8 cellular contexts compared by ENCODE assay signal in the genomic region with DNA sequence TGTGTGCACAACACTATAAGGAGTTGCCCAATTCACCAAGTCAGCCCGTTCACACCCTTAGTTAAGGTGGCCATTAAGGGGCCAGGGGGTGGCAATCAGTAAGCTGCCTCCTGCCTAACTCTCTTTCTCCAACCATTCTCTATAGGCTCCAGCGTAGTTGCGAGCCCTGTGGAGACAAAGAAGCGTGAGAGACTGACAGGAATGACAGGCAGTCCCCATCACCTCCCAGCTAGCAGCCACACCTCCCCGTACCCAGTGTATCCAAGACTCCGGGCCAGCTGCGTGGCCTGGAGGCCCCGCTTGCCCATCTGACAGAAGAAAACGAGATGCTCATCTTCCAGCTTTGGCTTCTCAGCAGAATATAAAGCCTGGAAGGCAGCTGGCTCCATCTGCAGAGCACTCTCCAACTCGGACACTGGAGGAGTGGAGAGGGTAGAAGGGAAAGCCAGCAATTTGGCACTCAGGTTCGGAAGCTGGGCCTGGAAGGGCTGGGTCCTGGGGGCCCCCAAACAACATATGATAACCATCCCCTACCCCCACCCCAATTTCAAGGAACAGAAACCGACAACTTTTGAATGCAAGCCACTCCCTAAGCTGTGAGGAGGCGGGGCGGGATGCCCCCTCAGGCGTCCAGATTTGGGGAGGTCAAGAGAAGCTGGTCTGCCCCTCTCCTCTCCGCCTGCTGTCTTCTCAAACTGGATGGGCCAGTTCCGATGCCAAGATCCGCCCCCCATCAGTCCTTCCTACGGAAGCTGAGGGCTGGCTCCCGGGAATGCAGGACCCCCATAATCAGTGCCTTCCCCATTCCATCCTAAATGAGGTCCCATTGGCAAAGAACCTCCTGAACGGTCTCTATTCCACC. TPM values are rescaled to one million over a fixed set of nuclear protein-coding genes. Genes with fewer than 3 reads are reported as not detected.
A peak's percentile ranks its signal among the peaks of the same experiment; 100 is the strongest.
DNase-seq lines count a peak whose midpoint lies in the region; ATAC-seq and TF ChIP-seq lines count a peak whose summit lies in the region.

No MANE protein-coding gene starts in this region.

- H3K27ac Mint-ChIP-seq in activated B cell treated with CpG ODN at 0.5 μM for 24 hours, result peak overlapping the region; percentile 95

- TF ChIP-seq CTCF in HCT116 (IDR thresholded peaks at IDR 0.05 in 2 of 3, conservative IDR thresholded peaks at IDR 0.05 in 1 of 3; ENCODE audit: borderline replicate concordance in 1 of 3, insufficient read depth in 1 of 3, low read depth in 2 of 3, low read length in 2 of 3), result no peak
- TF ChIP-seq CTCF in activated B cell treated with CpG ODN at 0.5 μM for 24 hours (IDR thresholded peaks at IDR 0.05), result no peak
- no peak for TF ChIP-seq CTCF in hepatocyte (IDR thresholded peaks at IDR 0.05; ENCODE audit: poor library complexity)

- H3K9me3 ChIP-seq in HCT116 (ENCODE audit: control insufficient read depth in 1 of 2, insufficient read depth in 1 of 2, low read depth in 1 of 2, low read length in 2 of 2), result no peaks in the 10 kb centered on the region
- H3K9me3 ChIP-seq in hepatocyte (ENCODE audit: low read depth), result no peaks in the 10 kb centered on the region

- peaks cover 35% of the 10 kb centered on the region for H3K79me2 ChIP-seq in HCT116 (ENCODE audit: insufficient read depth, low read length)
- H3K79me2 ChIP-seq in hepatocyte, result peaks cover 9% of the 10 kb centered on the region

- no peaks in the 10 kb centered on the region for H4K20me1 ChIP-seq in HCT116 (ENCODE audit: insufficient read depth)
- H4K20me1 ChIP-seq in hepatocyte (ENCODE audit: insufficient read depth, poor library complexity, severe bottlenecking), result no peaks in the 10 kb centered on the region

- H3K27ac ChIP-seq in HCT116 (ENCODE audit: low read depth, low read length) (peak overlapping the region; percentile 88), hepatocyte (peak overlapping the region; percentile 67), skin epidermis (peak overlapping the region; percentile 36 to 91 (median 78))

- H2AFZ ChIP-seq in HCT116 (ENCODE audit: low read depth, low read length, poor library complexity, severe bottlenecking), result no peak overlapping the region
- peak overlapping the region; percentile 67 for H2AFZ ChIP-seq in hepatocyte

- H3K4me1 Mint-ChIP-seq in activated B cell treated with CpG ODN at 0.5 μM for 24 hours, result peaks cover 47% of the 10 kb centered on the region

- no peak for TF ChIP-seq POLR2A in HCT116 (IDR thresholded peaks at IDR 0.05; ENCODE audit: borderline replicate concordance, extremely low read depth, insufficient read depth, insufficient read length)

- DNase-seq in HCT116 (ENCODE audit: low read depth, low spot score), result no peak
- DNase-seq in activated B cell treated with CpG ODN at 0.5 μM for 24 hours, result no peak
- no peak for DNase-seq in hepatocyte (ENCODE audit: low spot score)
- DNase-seq in NCI-H2107 treated with DMSO at 0.1 percent for 48 hours (lab: John Stamatoyannopoulos, UW; ENCODE audit: unreplicated experiment), result no peak
- DNase-seq in AG20443 (ENCODE audit: low spot score), result no peak

- no peak for TF ChIP-seq RAD21 in HCT116 (IDR thresholded peaks at IDR 0.05; ENCODE audit: low read depth)

- H3K9me2 ChIP-seq in HCT116 (ENCODE audit: insufficient read depth), result no peaks in the 10 kb centered on the region
- H3K9me2 ChIP-seq in hepatocyte (replicated peaks; ENCODE audit: insufficient read depth), result no peaks in the 10 kb centered on the region

- intact Hi-C loops in HCT116 (cut with micrococcal nuclease), result loop anchor here (2.0 kb wide), 1 partner anchor 41 kb away; no protein-coding TSS in a partner anchor
- intact Hi-C loops in activated B cell treated with CpG ODN at 0.5 μM for 24 hours (cut with micrococcal nuclease), result loop anchor here (1.0 kb wide), 2 partner anchors 8 to 41 kb away; no protein-coding TSS in a partner anchor

- ATAC-seq in HCT116, result peak; percentile 39
- ATAC-seq in activated B cell treated with CpG ODN at 0.5 μM for 24 hours (ENCODE audit: low read depth), result no peak
- ATAC-seq in HG02970 (IDR thresholded peaks at IDR 0.05; ENCODE audit: low FRiP score, unreplicated experiment), result no peak
- no peak for ATAC-seq in HG03108 (IDR thresholded peaks at IDR 0.05; ENCODE audit: unreplicated experiment)

- peaks cover 20 to 39% of the 10 kb centered on the region in 2 experiments for H3K4me1 ChIP-seq in HCT116 (ENCODE audit: control insufficient read depth in 1 of 2, insufficient read depth in 2 of 2, low read length in 2 of 2)
- peaks cover 5% of the 10 kb centered on the region for H3K4me1 ChIP-seq in hepatocyte (ENCODE audit: insufficient read depth)

- CTCF ChIA-PET in HCT116 (lab: Charles Lee) (interaction anchor here (0.9 to 1.1 kb wide), 2 partner anchors 17 to 268 kb away, joined by 4 to 5 read pairs; a partner anchor contains a TSS), activated B cell treated with CpG ODN at 0.5 μM for 24 hours (lab: Charles Lee) (interaction anchor here (1.4 to 1.7 kb wide), 3 partner anchors 32 to 86 kb away, joined by 3 to 13 read pairs (median 4); a partner anchor contains a TSS)

- H3K9me3 Mint-ChIP-seq in activated B cell treated with CpG ODN at 0.5 μM for 24 hours, result no peaks in the 10 kb centered on the region

- RAD21 ChIA-PET in HCT116 (lab: Charles Lee; ENCODE audit: low non-redundant PET in 1 of 2, low total read pairs in 2 of 2, uncharacterized antibody in 2 of 2, unreplicated experiment in 2 of 2), result interaction anchor here in 1 of 2 experiments (0.7 kb wide), 1 partner anchor 60 kb away, joined by 3 read pairs; no protein-coding TSS in a partner anchor

- peaks cover 10 to 29% of the 10 kb centered on the region in 2 experiments; a peak in 3 of 4 replicates for H3K36me3 ChIP-seq in HCT116 (ENCODE audit: control insufficient read depth in 1 of 2, insufficient read depth in 2 of 2, low read length in 2 of 2)
- H3K36me3 ChIP-seq in hepatocyte (replicated peaks; ENCODE audit: insufficient read depth, low read depth), result no peaks in the 10 kb centered on the region

- H3K4me3 Mint-ChIP-seq in activated B cell treated with CpG ODN at 0.5 μM for 24 hours, result peak overlapping the region; percentile 91

- POLR2A ChIA-PET in HCT116 (lab: Charles Lee), result interaction anchor here (0.8 to 2.3 kb wide), 5 partner anchors 8 to 47 kb away, joined by 3 to 24 read pairs (median 3); a partner anchor contains a TSS
- POLR2A ChIA-PET in activated B cell treated with CpG ODN at 0.5 μM for 24 hours (lab: Charles Lee), result interaction anchor here (0.5 to 5.3 kb wide), 15 partner anchors 9 to 528 kb away, joined by 3 to 41 read pairs (median 8); a partner anchor contains a TSS

- H3K27me3 Mint-ChIP-seq in activated B cell treated with CpG ODN at 0.5 μM for 24 hours, result no peaks in the 10 kb centered on the region

- H3K4me3 ChIP-seq in HCT116 (replicated peaks in 1 of 2; ENCODE audit: low read depth in 1 of 2, low read length in 2 of 2) (peak overlapping the region; percentile 76 to 88), hepatocyte (peak overlapping the region; percentile 28), skin epidermis (peak overlapping the region; percentile 44 to 71 (median 64))

- H3K36me3 Mint-ChIP-seq in activated B cell treated with CpG ODN at 0.5 μM for 24 hours (ENCODE audit: low read depth), result peaks cover 43% of the 10 kb centered on the region

- BruUV-seq in HCT116 (replicated peaks; lab: Mats Ljungman, UMichigan), result no TSS peak

- H3K9ac ChIP-seq in HCT116 (ENCODE audit: low read length), result peak overlapping the region; percentile 77

- H3K27me3 ChIP-seq in HCT116 (ENCODE audit: insufficient read depth, low read length) (no peaks in the 10 kb centered on the region), hepatocyte (no peaks in the 10 kb centered on the region)

- 54% methylated on average over 21 of the region's 21 CpGs for WGBS in hepatocyte (ENCODE audit: low lambda C conversion rate, missing lambda C conversion rate)

- H3K4me2 ChIP-seq in HCT116 (ENCODE audit: low read length) (peak overlapping the region; percentile 90), hepatocyte (peak overlapping the region; percentile 73)

TF ChIP-seq in HCT116, 20 proteins besides CTCF, POLR2A, EP300 and RAD21 (continues in another document):
- no peak for TF ChIP-seq CBX3 (IDR thresholded peaks at IDR 0.05; ENCODE audit: low read depth)
- no peak for TF ChIP-seq EZH2phosphoT487 (IDR thresholded peaks at IDR 0.05; ENCODE audit: borderline replicate concordance)
- TF ChIP-seq, protein P1, sequence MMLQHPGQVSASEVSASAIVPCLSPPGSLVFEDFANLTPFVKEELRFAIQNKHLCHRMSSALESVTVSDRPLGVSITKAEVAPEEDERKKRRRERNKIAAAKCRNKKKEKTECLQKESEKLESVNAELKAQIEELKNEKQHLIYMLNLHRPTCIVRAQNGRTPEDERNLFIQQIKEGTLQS (IDR thresholded peaks at IDR 0.05), result no peak
- TF ChIP-seq YY1 (IDR thresholded peaks at IDR 0.05; ENCODE audit: extremely low read depth, insufficient replicate concordance, low read depth, low read length), result no peak
- TF ChIP-seq ZFX (IDR thresholded peaks at IDR 0.05), result no peak
- TF ChIP-seq SP1 (IDR thresholded peaks at IDR 0.05; ENCODE audit: low read depth), result no peak
- TF ChIP-seq TCF7L2 (IDR thresholded peaks at IDR 0.05; ENCODE audit: borderline replicate concordance, extremely low read depth, insufficient read depth, insufficient read length), result no peak
- TF ChIP-seq JUND (IDR thresholded peaks at IDR 0.05), result no peak
- no peak for TF ChIP-seq EGR1 (IDR thresholded peaks at IDR 0.05; ENCODE audit: low read depth)
- TF ChIP-seq FOSL1 (IDR thresholded peaks at IDR 0.05; ENCODE audit: low read depth), result no peak

RNA-seq across cellular contexts. Expression of a gene that starts 0.9 kb away (rescaled TPM):
- total RNA-seq in HCT116 (2021; ENCODE audit: unreplicated experiment), result 116 TPM
- polyA plus RNA-seq in HCT116 (2012), result 157 and 191 TPM in 2 replicates
- total RNA-seq in activated B cell treated with CpG ODN at 0.5 μM for 24 hours, result 69.8 and 70.2 TPM in 2 replicates
- 30.8 and 36.3 TPM in 2 replicates for total RNA-seq in hepatocyte
- 101 and 102 TPM in 2 replicates for polyA plus RNA-seq in hepatocyte

RNA-seq across cellular contexts. Expression of a gene that starts 7.9 kb away (rescaled TPM):
- total RNA-seq in HCT116 (2021; ENCODE audit: unreplicated experiment) (48.0 TPM), activated B cell treated with CpG ODN at 0.5 μM for 24 hours (134 and 143 TPM in 2 replicates), hepatocyte (62.1 and 85.1 TPM in 2 replicates)
- polyA plus RNA-seq in HCT116 (2012), result 49.1 and 61.6 TPM in 2 replicates
- polyA plus RNA-seq in hepatocyte, result 11.9 and 23.2 TPM in 2 replicates

RNA-seq across cellular contexts. Expression of a gene that starts 16.9 kb away (rescaled TPM):
- total RNA-seq in HCT116 (2021; ENCODE audit: unreplicated experiment) (86.7 TPM), activated B cell treated with CpG ODN at 0.5 μM for 24 hours (11.1 and 11.6 TPM in 2 replicates), hepatocyte (140 and 180 TPM in 2 replicates)
- 127 and 147 TPM in 2 replicates for polyA plus RNA-seq in HCT116 (2012)
- polyA plus RNA-seq in hepatocyte, result 148 and 149 TPM in 2 replicates

RNA-seq across cellular contexts. Expression of a gene that starts 31.8 kb away (rescaled TPM):
- total RNA-seq in HCT116 (2021; ENCODE audit: unreplicated experiment) (0.39 TPM), activated B cell treated with CpG ODN at 0.5 μM for 24 hours (154 and 158 TPM in 2 replicates), hepatocyte (0.52 and 0.80 TPM in 2 replicates)
- polyA plus RNA-seq in HCT116 (2012), result 0.34 and 0.36 TPM in 2 replicates
- polyA plus RNA-seq in hepatocyte, result 1.4 and 1.7 TPM in 2 replicates

RNA-seq across cellular contexts. Expression of a gene that starts 51.5 kb away (rescaled TPM):
- total RNA-seq in HCT116 (2021; ENCODE audit: unreplicated experiment) (3.3 TPM), activated B cell treated with CpG ODN at 0.5 μM for 24 hours (not detected in 2 replicates), hepatocyte (5.9 and 7.0 TPM in 2 replicates)
- polyA plus RNA-seq in HCT116 (2012), result 4.5 and 7.0 TPM in 2 replicates
- 8.5 and 12.7 TPM in 2 replicates for polyA plus RNA-seq in hepatocyte

Comparison
In these comparisons a context has a peak if more than half of its experiments do, and no peak if none do; other contexts are left out.
1. H3K4me3 ChIP-seq: peak in every context shown above with its lines; median percentile 82 in HCT116; 64 in skin epidermis; 28 in hepatocyte.